8 cellular contexts compared by ENCODE assay signal in the genomic region with DNA sequence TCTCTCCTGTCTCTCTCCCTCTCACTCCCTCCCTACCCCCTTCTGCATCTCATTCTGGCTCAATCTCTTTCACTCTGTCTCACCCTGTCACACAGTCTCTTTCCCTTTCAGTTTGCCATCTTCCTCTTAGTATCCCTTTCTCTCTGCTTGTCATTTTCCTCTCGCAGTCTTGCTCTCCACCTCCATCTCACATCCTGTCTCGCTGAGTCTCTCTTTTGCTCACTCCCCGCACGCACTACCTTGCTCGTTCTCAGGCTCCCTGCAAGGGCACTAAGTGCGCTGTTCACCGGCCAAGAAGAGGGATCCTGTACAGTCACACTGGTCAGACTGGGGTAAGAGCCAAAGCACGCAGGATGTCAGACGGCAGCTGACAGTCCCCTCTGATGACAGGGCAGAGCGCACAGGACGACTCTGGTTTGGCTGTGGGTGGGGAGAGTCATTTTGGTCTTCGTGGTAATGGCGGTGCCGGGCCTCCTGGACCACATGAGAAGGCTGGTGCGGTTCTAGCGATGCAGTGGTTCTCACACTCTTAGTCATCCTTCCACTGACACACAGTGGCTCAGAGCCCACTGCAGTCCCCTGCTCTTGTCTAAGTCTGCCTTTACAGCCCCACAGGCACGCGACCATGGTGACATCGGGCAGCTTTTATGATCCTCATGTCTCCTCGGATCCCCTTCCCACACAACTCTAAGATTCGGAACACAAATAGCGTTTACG.
DNase-seq lines count a peak whose midpoint lies in the region; ATAC-seq lines count a peak whose summit lies in the region.

No MANE protein-coding gene starts in this region.

- peak; percentile 90 for ATAC-seq in HG03196 (IDR thresholded peaks at IDR 0.05; ENCODE audit: unreplicated experiment)

- peak; percentile 23 for DNase-seq in GM19240 (ENCODE audit: insufficient read length, low spot score)
- DNase-seq in activated CD8-positive, alpha-beta memory T cell treated with anti-CD3 and anti-CD28 coated beads for 4 hours (ENCODE audit: low read depth in 2 of 2), result peak; percentile 75 to 86
- DNase-seq in germinal center (ENCODE audit: low spot score), result peak; percentile 21
- DNase-seq in stimulated activated CD4-positive, alpha-beta T cell treated with anti-CD3 and anti-CD28 coated beads, Interleukin-1b, Interleukin-23, amount 100 ng/mL, for 4 hours (ENCODE audit: low read depth in 2 of 2), result peak; percentile 72 to 79
- DNase-seq in NCI-H146 (lab: John Stamatoyannopoulos, UW), result no peak
- DNase-seq in NCI-H774 (lab: John Stamatoyannopoulos, UW), result no peak
- DNase-seq in NCI-H1092 treated with DMSO at 0.1 percent for 48 hours (lab: John Stamatoyannopoulos, UW), result no peak

Comparison
In these comparisons a context has a peak if more than half of its experiments do, and no peak if none do; other contexts are left out.
1. DNase-seq: peak in GM19240 (single experiment), activated CD8-positive, alpha-beta memory T cell treated with anti-CD3 and anti-CD28 coated beads for 4 hours (2 of 2), germinal center (single experiment) and stimulated activated CD4-positive, alpha-beta T cell treated with anti-CD3 and anti-CD28 coated beads, Interleukin-1b, Interleukin-23, amount 100 ng/mL, for 4 hours (2 of 2); none in NCI-H146 (single experiment), NCI-H774 (single experiment) and NCI-H1092 treated with DMSO at 0.1 percent for 48 hours (single experiment).